Comparison of ENCODE assay signal across 17 cellular contexts in the genomic region with DNA sequence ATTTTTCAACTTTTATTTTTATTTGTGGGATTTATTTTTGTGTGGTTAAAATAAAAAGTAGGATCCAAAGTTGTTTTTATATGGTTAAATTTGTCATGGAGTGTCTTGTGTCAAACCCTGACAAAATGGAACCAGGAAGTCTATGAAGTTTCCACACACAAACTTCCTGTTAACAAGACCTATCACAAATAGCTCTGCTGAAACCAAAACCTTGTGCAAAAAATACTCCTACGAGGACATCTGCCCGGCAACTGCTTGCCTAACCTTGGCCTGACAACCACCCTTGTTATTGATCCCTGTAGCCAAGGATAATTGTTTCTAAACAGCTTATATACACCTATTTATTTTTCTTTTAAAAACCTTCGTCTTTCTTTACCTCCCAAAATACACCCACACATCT.
DNase-seq lines count a peak whose midpoint lies in the region; ATAC-seq lines count a peak whose summit lies in the region.
"Had no signal": no experiment of that assay in that cellular context is flagged by ENCODE, and none has a peak within 500 bp of the region (broad histone marks: within the 10 kb centered on the region; RNA-seq: fewer than 3 reads in every experiment).

No MANE protein-coding gene starts in this region.

- no peak overlapping the region for H3K27ac Mint-ChIP-seq in T-helper 2 cell treated with Interferon-gamma antibody and Interleukin-4, amounts not matched to agents 5 μg/mL and 100 μg/mL, for 36 hours
- H3K27ac Mint-ChIP-seq: activated CD4-positive, alpha-beta T cell treated with anti-CD3 and anti-CD28 coated beads, Interleukin-2, amount 10 ng/mL, durations not matched to agents 24 days and 14 days; CD4-positive, alpha-beta T cell had no signal

- intact Hi-C loops in posterior vena cava (cut with DNase I): no loop called here

- DNase-seq in HT1080 (ENCODE audit: low read depth) (peak; percentile 6), RPMI7951 (ENCODE audit: low read depth) (peak; percentile 5), posterior vena cava (ENCODE audit: low spot score) (no peak)
- DNase-seq in activated naive CD4-positive, alpha-beta T cell (lab: John Stamatoyannopoulos, UW): no peak
- DNase-seq in T-helper 2 cell treated with Interferon-gamma antibody and Interleukin-4, amounts not matched to agents 5 μg/mL and 100 μg/mL, for 36 hours (ENCODE audit: low spot score): no peak
- DNase-seq: activated CD4-positive, alpha-beta T cell treated with anti-CD3 and anti-CD28 coated beads, Interleukin-2, amount 10 ng/mL, durations not matched to agents 24 days and 14 days; activated CD8-positive, alpha-beta memory T cell treated with anti-CD3 and anti-CD28 coated beads, Interleukin-2, amount 50 U/mL, for 4 hours; activated gamma-delta T cell; CD4-positive, alpha-beta T cell; DMS79 treated with DMSO at 0.1 percent for 48 hours; effector CD8-positive, alpha-beta T cell; NCI-H187 treated with DMSO at 0.1 percent for 48 hours; NCI-H524 treated with DMSO at 0.1 percent for 48 hours had no signal

- ATAC-seq in GM18499 (IDR thresholded peaks at IDR 0.05; ENCODE audit: insufficient read depth, unreplicated experiment): peak; percentile 67
- peak; percentile 91 for ATAC-seq in GM21526 (IDR thresholded peaks at IDR 0.05; ENCODE audit: low FRiP score, unreplicated experiment)
- no peak for ATAC-seq in HG03565 (IDR thresholded peaks at IDR 0.05; ENCODE audit: unreplicated experiment)
- ATAC-seq: Panc1 had no signal

- no peaks in the 10 kb centered on the region for H3K36me3 Mint-ChIP-seq in T-helper 2 cell treated with Interferon-gamma antibody and Interleukin-4, amounts not matched to agents 5 μg/mL and 100 μg/mL, for 36 hours (ENCODE audit: low read depth)

- H3K27me3 Mint-ChIP-seq in T-helper 2 cell treated with Interferon-gamma antibody and Interleukin-4, amounts not matched to agents 5 μg/mL and 100 μg/mL, for 36 hours (ENCODE audit: low read depth): no peaks in the 10 kb centered on the region
- H3K27me3 Mint-ChIP-seq: activated CD4-positive, alpha-beta T cell treated with anti-CD3 and anti-CD28 coated beads, Interleukin-2, amount 10 ng/mL, durations not matched to agents 24 days and 14 days had no signal

- H3K9me3 Mint-ChIP-seq in T-helper 2 cell treated with Interferon-gamma antibody and Interleukin-4, amounts not matched to agents 5 μg/mL and 100 μg/mL, for 36 hours: no peaks in the 10 kb centered on the region
- H3K9me3 Mint-ChIP-seq: activated CD4-positive, alpha-beta T cell treated with anti-CD3 and anti-CD28 coated beads, Interleukin-2, amount 10 ng/mL, durations not matched to agents 24 days and 14 days; CD4-positive, alpha-beta T cell had no signal

- no peaks in the 10 kb centered on the region for H3K4me1 Mint-ChIP-seq in T-helper 2 cell treated with Interferon-gamma antibody and Interleukin-4, amounts not matched to agents 5 μg/mL and 100 μg/mL, for 36 hours (ENCODE audit: low read depth)
- H3K4me1 Mint-ChIP-seq: activated CD4-positive, alpha-beta T cell treated with anti-CD3 and anti-CD28 coated beads, Interleukin-2, amount 10 ng/mL, durations not matched to agents 24 days and 14 days had no signal

- no peak overlapping the region for H3K4me3 Mint-ChIP-seq in T-helper 2 cell treated with Interferon-gamma antibody and Interleukin-4, amounts not matched to agents 5 μg/mL and 100 μg/mL, for 36 hours
- H3K4me3 Mint-ChIP-seq: activated CD4-positive, alpha-beta T cell treated with anti-CD3 and anti-CD28 coated beads, Interleukin-2, amount 10 ng/mL, durations not matched to agents 24 days and 14 days; CD4-positive, alpha-beta T cell had no signal

Comparison
In these comparisons a context has a peak if more than half of its experiments do, and no peak if none do; other contexts are left out.
1. DNase-seq: peak in HT1080 (single experiment) and RPMI7951 (single experiment); none in activated naive CD4-positive, alpha-beta T cell (0 of 4), T-helper 2 cell treated with Interferon-gamma antibody and Interleukin-4, amounts not matched to agents 5 μg/mL and 100 μg/mL, for 36 hours (single experiment) and posterior vena cava (single experiment).